Comparison of ENCODE assay signal across 19 cellular contexts in the genomic region with DNA sequence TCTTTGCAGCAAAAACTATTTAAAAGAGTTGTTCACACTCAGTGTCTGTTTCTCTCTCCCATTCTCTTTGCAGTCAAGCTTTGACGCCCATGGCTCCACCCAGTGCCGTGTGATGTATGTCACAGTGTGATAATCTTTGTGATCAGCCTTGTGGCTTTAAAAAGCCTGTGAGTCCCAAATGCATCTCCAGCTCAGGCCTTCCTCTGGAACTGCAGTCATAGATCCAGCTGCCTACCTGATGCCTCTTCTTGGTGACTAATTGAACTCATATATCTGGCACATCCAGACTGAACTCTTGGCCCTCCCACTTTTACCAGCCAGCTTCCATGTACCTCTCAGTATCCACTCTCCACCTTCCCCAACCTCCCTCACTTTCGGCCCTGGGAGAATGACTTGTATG.
A peak's percentile ranks its signal among the peaks of the same experiment; 100 is the strongest.
DNase-seq lines count a peak whose midpoint lies in the region; ATAC-seq, FAIRE-seq and TF ChIP-seq lines count a peak whose summit lies in the region.
"Had no signal": no experiment of that assay in that cellular context is flagged by ENCODE, and none has a peak within 500 bp of the region (broad histone marks: within the 10 kb centered on the region; RNA-seq: fewer than 3 reads in every experiment).

No MANE protein-coding gene starts in this region.

- peak overlapping the region; percentile 36 for H3K27ac ChIP-seq in epithelial cell of prostate
- H3K27ac ChIP-seq: RWPE1 had no signal

- peaks cover 35% of the 10 kb centered on the region for H3K4me1 Mint-ChIP-seq in progenitor cell of endocrine pancreas (ENCODE audit: low read depth)

- DNase-seq in HTR-8/SVneo (ENCODE audit: insufficient read length, low spot score) (no peak), RPMI7951 (ENCODE audit: low read depth) (peak; percentile 5), epithelial cell of prostate (ENCODE audit: low read depth, low spot score) (peak; percentile 34), progenitor cell of endocrine pancreas (ENCODE audit: low spot score, unreplicated experiment) (no peak), NCI-H128 (lab: John Stamatoyannopoulos, UW; ENCODE audit: unreplicated experiment) (no peak), NCI-H1436 (lab: John Stamatoyannopoulos, UW) (no peak)
- no peak for DNase-seq in activated naive CD4-positive, alpha-beta T cell treated with anti-CD3 and anti-CD28 coated beads, Interleukin-2, amount 50 U/mL, for 72 hours (ENCODE audit: low spot score in 2 of 2)
- DNase-seq: activated naive CD4-positive, alpha-beta T cell; activated T-cell treated with anti-CD3 and anti-CD28 coated beads, Interleukin-2, amount 50 U/mL, for 1 hour; CD4-positive, alpha-beta T cell; NCI-H1092 treated with DMSO at 0.1 percent for 48 hours; NCI-H2081; nucleus accumbens; small intestine; stimulated activated CD4-positive, alpha-beta T cell treated with anti-CD3 and anti-CD28 coated beads, Interleukin-4, amount 100 ng/mL, for 1 hour; stimulated activated naive CD4-positive, alpha-beta T cell treated with Interleukin-2 at 50 U/mL for 16 hours had no signal

- TF ChIP-seq CTCF in progenitor cell of endocrine pancreas (IDR thresholded peaks at IDR 0.05; ENCODE audit: unreplicated experiment): no peak

- no peak overlapping the region for H3K4me3 Mint-ChIP-seq in progenitor cell of endocrine pancreas (ENCODE audit: low read depth)
- H3K4me3 Mint-ChIP-seq: CD4-positive, alpha-beta T cell; dendritic cell treated with granulocyte-macrophage colony-stimulating factor and Interleukin-4, amounts not matched to agents 40 ng/mL and 50 ng/mL, for 4 days had no signal

- no peaks in the 10 kb centered on the region for H3K36me3 Mint-ChIP-seq in progenitor cell of endocrine pancreas (ENCODE audit: insufficient read depth)
- no peaks in the 10 kb centered on the region for H3K36me3 Mint-ChIP-seq in activated naive CD4-positive, alpha-beta T cell treated with anti-CD3 and anti-CD28 coated beads, Interleukin-2, amount 50 U/mL, for 72 hours

- peak; percentile 65 for FAIRE-seq in HTR-8/SVneo (lab: Jason Lieb, UNC)
- FAIRE-seq: small intestine had no signal

- no peak for ATAC-seq in activated naive CD4-positive, alpha-beta T cell treated with anti-CD3 and anti-CD28 coated beads, Interleukin-2, amount 50 U/mL, for 72 hours
- ATAC-seq: activated CD4-positive, CD25-positive, alpha-beta regulatory T cell treated with anti-CD3 and anti-CD28 coated beads, Interleukin-2, amount 50 U/mL, for 24 hours had no signal

- H3K9me3 Mint-ChIP-seq in progenitor cell of endocrine pancreas (ENCODE audit: low read depth): no peaks in the 10 kb centered on the region
- no peaks in the 10 kb centered on the region for H3K9me3 Mint-ChIP-seq in activated naive CD4-positive, alpha-beta T cell treated with anti-CD3 and anti-CD28 coated beads, Interleukin-2, amount 50 U/mL, for 72 hours
- H3K9me3 Mint-ChIP-seq: CD4-positive, alpha-beta T cell had no signal

- H3K27ac Mint-ChIP-seq in progenitor cell of endocrine pancreas: peak overlapping the region; percentile 49
- no peak overlapping the region for H3K27ac Mint-ChIP-seq in activated naive CD4-positive, alpha-beta T cell treated with anti-CD3 and anti-CD28 coated beads, Interleukin-2, amount 50 U/mL, for 72 hours
- H3K27ac Mint-ChIP-seq: CD4-positive, alpha-beta T cell; dendritic cell treated with granulocyte-macrophage colony-stimulating factor and Interleukin-4, amounts not matched to agents 40 ng/mL and 50 ng/mL, for 4 days had no signal

- no peaks in the 10 kb centered on the region for H3K27me3 Mint-ChIP-seq in progenitor cell of endocrine pancreas

Comparison
In these comparisons a context has a peak if more than half of its experiments do, and no peak if none do; other contexts are left out.
1. DNase-seq: peak in RPMI7951 (single experiment) and epithelial cell of prostate (single experiment); none in HTR-8/SVneo (single experiment), progenitor cell of endocrine pancreas (single experiment), activated naive CD4-positive, alpha-beta T cell treated with anti-CD3 and anti-CD28 coated beads, Interleukin-2, amount 50 U/mL, for 72 hours (0 of 2), NCI-H128 (single experiment) and NCI-H1436 (single experiment).